29 cellular contexts compared by ENCODE assay signal in the genomic region with DNA sequence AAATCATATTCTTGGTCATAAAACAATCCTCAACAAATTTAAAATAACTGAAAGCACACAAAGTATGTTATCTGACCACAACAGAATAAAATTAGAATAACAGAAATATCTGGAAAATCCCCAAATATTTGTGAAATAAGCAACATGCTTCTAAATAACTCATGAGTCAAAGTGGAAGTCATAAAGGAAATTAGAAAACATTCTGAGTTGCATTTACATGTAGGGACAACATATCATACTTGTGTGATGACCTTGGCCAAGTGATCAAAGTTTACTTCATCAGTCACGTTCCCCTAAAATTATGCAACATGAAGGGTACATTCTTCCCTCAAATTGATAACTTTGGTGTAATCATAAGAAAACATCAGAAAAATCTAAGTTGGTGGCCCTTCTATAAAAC.
DNase-seq lines count a peak whose midpoint lies in the region; ATAC-seq and TF ChIP-seq lines count a peak whose summit lies in the region.
"Had no signal": no experiment of that assay in that cellular context is flagged by ENCODE, and none has a peak within 500 bp of the region (broad histone marks: within the 10 kb centered on the region; RNA-seq: fewer than 3 reads in every experiment).

No MANE protein-coding gene starts in this region.

- ATAC-seq in foreskin keratinocyte (peak; percentile 59), GM21786 (IDR thresholded peaks at IDR 0.05; ENCODE audit: unreplicated experiment) (no peak)
- ATAC-seq: A549; activated CD8-positive, alpha-beta T cell treated with anti-CD3 and anti-CD28 coated beads, Interleukin-2, amount 10 ng/mL, durations not matched to agents 7 days and 5 days; HCT116; left lung; pancreas had no signal

- H3K27me3 ChIP-seq in BJ (ENCODE audit: control insufficient read depth, insufficient read depth, low read length), result no peaks in the 10 kb centered on the region
- no peaks in the 10 kb centered on the region for H3K27me3 ChIP-seq in foreskin keratinocyte
- H3K27me3 ChIP-seq in esophagus squamous epithelium, result no peaks in the 10 kb centered on the region
- H3K27me3 ChIP-seq: BLaER1 treated with 17β-estradiol and CSF1 and Interleukin-3, amounts not matched to agents 10 nM and 100 nM; esophagus muscularis mucosa; left lung; right atrium auricular region had no signal

- no peak for TF ChIP-seq CTCF in BJ (IDR thresholded peaks at IDR 0.05; ENCODE audit: insufficient read depth, low read depth, low read length)
- no peak for TF ChIP-seq CTCF in HFFc6 (IDR thresholded peaks at IDR 0.05)
- TF ChIP-seq CTCF in choroid plexus epithelial cell (conservative IDR thresholded peaks at IDR 0.05; ENCODE audit: low read depth, low read length), result no peak
- TF ChIP-seq CTCF in foreskin keratinocyte (conservative IDR thresholded peaks at IDR 0.05), result no peak
- TF ChIP-seq CTCF in esophagus squamous epithelium (IDR thresholded peaks at IDR 0.05), result no peak

- H3K36me3 ChIP-seq in BJ (ENCODE audit: control insufficient read depth, insufficient read depth, low read length) (no peaks in the 10 kb centered on the region), esophagus squamous epithelium (no peaks in the 10 kb centered on the region)
- H3K36me3 ChIP-seq: BLaER1 treated with 17β-estradiol and CSF1 and Interleukin-3, amounts not matched to agents 10 nM and 100 nM; esophagus muscularis mucosa; left lung; pancreas; right atrium auricular region had no signal

- peaks cover 21% of the 10 kb centered on the region for H3K9me3 Mint-ChIP-seq in HFFc6

- H3K4me1 Mint-ChIP-seq in HFFc6 (ENCODE audit: low read depth), result peaks cover 28% of the 10 kb centered on the region
- H3K4me1 Mint-ChIP-seq: mesothelial cell of epicardium, nephron had no signal

- DNase-seq in BJ (ENCODE audit: low read depth) (peak; percentile 51), HFFc6 (peak; percentile 46), choroid plexus epithelial cell (ENCODE audit: low read depth) (peak; percentile 26), foreskin keratinocyte (peak; percentile 89 to 91), esophagus squamous epithelium (lab: John Stamatoyannopoulos, UW) (no peak), DMS79 (lab: John Stamatoyannopoulos, UW) (no peak)
- no peak for DNase-seq in activated naive CD4-positive, alpha-beta T cell treated with anti-CD3 and anti-CD28 coated beads, Interleukin-2, amount 50 U/mL, for 16 hours
- DNase-seq: activated CD8-positive, alpha-beta T cell treated with anti-CD3 and anti-CD28 coated beads, Interleukin-2, amount 10 ng/mL, durations not matched to agents 7 days and 5 days; activated naive CD4-positive, alpha-beta T cell; activated T-cell treated with anti-CD3 and anti-CD28 coated beads, Interleukin-2, amount 50 U/mL, for 1 hour; cerebellar nuclear complex; effector CD8-positive, alpha-beta T cell; KG1; left lung; NCI-H1694 treated with DMSO at 0.1 percent for 48 hours; NCI-H69; pancreas; RPMI8226; stimulated activated CD4-positive, alpha-beta T cell treated with anti-CD3 and anti-CD28 coated beads, Interleukin-12 subunit alpha, Interleukin-12 subunit beta, amount 100 ng/mL, for 4 hours; T1000; trophoblast cell had no signal

- H3K27ac Mint-ChIP-seq in HFFc6, result peak overlapping the region; percentile 36; the same call in 1 of the 2 replicates
- H3K27ac Mint-ChIP-seq: activated CD8-positive, alpha-beta T cell treated with anti-CD3 and anti-CD28 coated beads, Interleukin-2, amount 10 ng/mL, durations not matched to agents 7 days and 5 days; mesothelial cell of epicardium; nephron had no signal

- H3K27ac ChIP-seq in foreskin keratinocyte (peak overlapping the region; percentile 58), esophagus squamous epithelium (no peak overlapping the region)
- H3K27ac ChIP-seq: A549; BLaER1 treated with 17β-estradiol and CSF1 and Interleukin-3, amounts not matched to agents 10 nM and 100 nM; esophagus muscularis mucosa; left lung; pancreas; right atrium auricular region had no signal

- H3K9me3 ChIP-seq in esophagus squamous epithelium, result peaks cover 0 to 10% (median 0%) of the 10 kb centered on the region in 3 donors

- H3K27me3 Mint-ChIP-seq in HFFc6 (ENCODE audit: insufficient read depth), result peaks cover 5% of the 10 kb centered on the region

- intact Hi-C loops in esophagus squamous epithelium (cut with DNase I), result no loop called here

- 29 to 31% methylated on average over 1 of the region's 1 CpG for WGBS in esophagus squamous epithelium, 2 donors

- no peak for TF ChIP-seq POLR2A in esophagus squamous epithelium (IDR thresholded peaks at IDR 0.05)

- H3K4me1 ChIP-seq in foreskin keratinocyte, result peaks cover 22% of the 10 kb centered on the region
- H3K4me1 ChIP-seq in esophagus squamous epithelium, result no peaks in the 10 kb centered on the region
- H3K4me1 ChIP-seq: A549; BLaER1 treated with 17β-estradiol and CSF1 and Interleukin-3, amounts not matched to agents 10 nM and 100 nM; esophagus muscularis mucosa; left lung; pancreas; right atrium auricular region had no signal

- H3K4me3 ChIP-seq in BJ (ENCODE audit: low read depth, low read length), result no peak overlapping the region
- H3K4me3 ChIP-seq in choroid plexus epithelial cell (ENCODE audit: low read depth, low read length), result no peak overlapping the region
- no peak overlapping the region for H3K4me3 ChIP-seq in esophagus squamous epithelium
- H3K4me3 ChIP-seq: A549; BLaER1 treated with 17β-estradiol and CSF1 and Interleukin-3, amounts not matched to agents 10 nM and 100 nM; esophagus muscularis mucosa; left lung; pancreas; right atrium auricular region had no signal

- no peak overlapping the region for H3K4me3 Mint-ChIP-seq in HFFc6
- H3K4me3 Mint-ChIP-seq: activated CD8-positive, alpha-beta T cell treated with anti-CD3 and anti-CD28 coated beads, Interleukin-2, amount 10 ng/mL, durations not matched to agents 7 days and 5 days; mesothelial cell of epicardium; nephron had no signal

- POLR2A ChIA-PET in BJ (lab: Charles Lee), result no interaction called here

- CTCF ChIA-PET in BJ (lab: Yijun Ruan, JAX), result interaction anchor here (2.8 kb wide), 1 partner anchor 73 kb away, joined by 16 read pairs; no protein-coding TSS in a partner anchor

- peaks cover 13% of the 10 kb centered on the region for H3K36me3 Mint-ChIP-seq in HFFc6 (ENCODE audit: low read depth)
- H3K36me3 Mint-ChIP-seq: mesothelial cell of epicardium had no signal

Comparison
In these comparisons a context has a peak if more than half of its experiments do, and no peak if none do; other contexts are left out.
1. DNase-seq: peak in BJ (single experiment), HFFc6 (single experiment), choroid plexus epithelial cell (single experiment) and foreskin keratinocyte (2 of 2); none in esophagus squamous epithelium (single experiment), activated naive CD4-positive, alpha-beta T cell treated with anti-CD3 and anti-CD28 coated beads, Interleukin-2, amount 50 U/mL, for 16 hours (single experiment) and DMS79 (single experiment).